In genomic region chr1:186564558-186564957, GRCh38 we compare ENCODE assay signal across 19 cellular contexts.
"Had no signal": no experiment of that assay in that cellular context is flagged by ENCODE, and none has a peak within 500 bp of the region (broad histone marks: within the 10 kb centered on the region; RNA-seq: fewer than 3 reads in every experiment).

No MANE protein-coding gene starts in this region.

- H3K9me3 Mint-ChIP-seq: activated CD4-positive, alpha-beta memory T cell treated with anti-CD3 and anti-CD28 coated beads, Interleukin-2, amount 10 ng/mL, durations not matched to agents 7 days and 5 days; activated naive CD8-positive, alpha-beta T cell treated with anti-CD3 and anti-CD28 coated beads, Interleukin-2, amount 10 ng/mL, durations not matched to agents 7 days and 5 days; activated T-cell treated with anti-CD3 and anti-CD28 coated beads, Interleukin-2, amount 50 U/mL, for 72 hours; neural progenitor cell; T-cell had no signal

- H3K4me1 ChIP-seq: ascending aorta, left ventricle myocardium inferior, neural progenitor cell, pancreas, stomach had no signal

- FAIRE-seq: pancreas had no signal

- H3K9ac ChIP-seq: neural progenitor cell had no signal

- H3K27ac ChIP-seq: ascending aorta, left ventricle myocardium inferior, neural progenitor cell, pancreas, stomach, thoracic aorta, VCaP had no signal

- H3K4me2 ChIP-seq: neural progenitor cell had no signal

- DNase-seq: activated CD4-positive, alpha-beta memory T cell treated with anti-CD3 and anti-CD28 coated beads, Interleukin-2, amount 10 ng/mL, durations not matched to agents 7 days and 5 days; activated CD4-positive, alpha-beta T cell treated with anti-CD3 and anti-CD28 coated beads for 36 hours; activated CD8-positive, alpha-beta memory T cell treated with anti-CD3 and anti-CD28 coated beads, Interleukin-2, amount 50 U/mL, for 4 hours; activated naive CD8-positive, alpha-beta T cell treated with anti-CD3 and anti-CD28 coated beads, Interleukin-2, amount 10 ng/mL, durations not matched to agents 7 days and 5 days; activated T-cell treated with anti-CD3 and anti-CD28 coated beads, Interleukin-2, amount 50 U/mL, for 72 hours; caudate nucleus; cortex of kidney; effector CD8-positive, alpha-beta T cell; glutamatergic neuron; left ventricle myocardium inferior; mesendoderm; pancreas; stimulated activated CD4-positive, alpha-beta T cell treated with anti-CD3 and anti-CD28 coated beads, Interleukin-15, amount 100 ng/mL, for 24 hours; stomach; T-cell had no signal

- H3K36me3 ChIP-seq: ascending aorta, left ventricle myocardium inferior, neural progenitor cell, pancreas, stomach, thoracic aorta had no signal

- H3K36me3 Mint-ChIP-seq: activated naive CD8-positive, alpha-beta T cell treated with anti-CD3 and anti-CD28 coated beads, Interleukin-2, amount 10 ng/mL, durations not matched to agents 7 days and 5 days; neural progenitor cell; T-cell had no signal

- H3K9me3 ChIP-seq: ascending aorta, left ventricle myocardium inferior, pancreas, stomach, thoracic aorta had no signal

- H3K4me1 Mint-ChIP-seq: activated CD4-positive, alpha-beta memory T cell treated with anti-CD3 and anti-CD28 coated beads, Interleukin-2, amount 10 ng/mL, durations not matched to agents 7 days and 5 days; activated CD4-positive, alpha-beta T cell treated with anti-CD3 and anti-CD28 coated beads for 36 hours; activated naive CD8-positive, alpha-beta T cell treated with anti-CD3 and anti-CD28 coated beads, Interleukin-2, amount 10 ng/mL, durations not matched to agents 7 days and 5 days; neural progenitor cell; T-cell had no signal

- H3K27me3 Mint-ChIP-seq: activated CD4-positive, alpha-beta memory T cell treated with anti-CD3 and anti-CD28 coated beads, Interleukin-2, amount 10 ng/mL, durations not matched to agents 7 days and 5 days; activated CD4-positive, alpha-beta T cell treated with anti-CD3 and anti-CD28 coated beads for 36 hours; activated naive CD8-positive, alpha-beta T cell treated with anti-CD3 and anti-CD28 coated beads, Interleukin-2, amount 10 ng/mL, durations not matched to agents 7 days and 5 days; T-cell had no signal

- H2AFZ ChIP-seq: neural progenitor cell had no signal

- H3K27me3 ChIP-seq: ascending aorta, neural progenitor cell, pancreas, stomach had no signal

- H3K4me3 Mint-ChIP-seq: activated CD4-positive, alpha-beta memory T cell treated with anti-CD3 and anti-CD28 coated beads, Interleukin-2, amount 10 ng/mL, durations not matched to agents 7 days and 5 days; activated CD4-positive, alpha-beta T cell treated with anti-CD3 and anti-CD28 coated beads for 36 hours; activated naive CD8-positive, alpha-beta T cell treated with anti-CD3 and anti-CD28 coated beads, Interleukin-2, amount 10 ng/mL, durations not matched to agents 7 days and 5 days; activated T-cell treated with anti-CD3 and anti-CD28 coated beads, Interleukin-2, amount 50 U/mL, for 72 hours; neural progenitor cell; T-cell had no signal

- H3K27ac Mint-ChIP-seq: activated CD4-positive, alpha-beta memory T cell treated with anti-CD3 and anti-CD28 coated beads, Interleukin-2, amount 10 ng/mL, durations not matched to agents 7 days and 5 days; activated CD4-positive, alpha-beta T cell treated with anti-CD3 and anti-CD28 coated beads for 36 hours; activated naive CD8-positive, alpha-beta T cell treated with anti-CD3 and anti-CD28 coated beads, Interleukin-2, amount 10 ng/mL, durations not matched to agents 7 days and 5 days; activated T-cell treated with anti-CD3 and anti-CD28 coated beads, Interleukin-2, amount 50 U/mL, for 72 hours; neural progenitor cell; T-cell had no signal

- H3K4me3 ChIP-seq: ascending aorta, left ventricle myocardium inferior, neural progenitor cell, pancreas, stomach, thoracic aorta had no signal
